In the genomic region with DNA sequence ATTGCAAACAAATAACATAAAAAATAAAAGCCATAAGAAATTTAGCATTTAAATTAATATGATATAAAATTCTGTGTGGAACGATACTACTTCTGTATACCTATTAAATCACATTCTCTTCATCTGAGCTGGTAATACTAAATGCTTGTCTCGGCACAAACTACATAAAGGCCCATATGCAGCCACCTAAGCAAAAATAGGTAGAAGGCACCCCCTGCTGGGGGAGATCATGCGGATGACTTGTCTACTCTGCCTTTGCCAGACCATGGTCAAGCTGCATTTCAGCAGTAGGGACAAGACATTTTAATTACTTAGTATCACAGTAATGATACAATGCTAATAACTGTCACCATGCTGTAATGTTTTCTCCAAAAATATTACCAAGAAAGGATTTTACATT, we compare ENCODE assay signal across 10 cellular contexts.
DNase-seq lines count a peak whose midpoint lies in the region; ATAC-seq, FAIRE-seq and TF ChIP-seq lines count a peak whose summit lies in the region.
"Had no signal": no experiment of that assay in that cellular context is flagged by ENCODE, and none has a peak within 500 bp of the region (broad histone marks: within the 10 kb centered on the region; RNA-seq: fewer than 3 reads in every experiment).

No MANE protein-coding gene starts in this region.

- no peaks in the 10 kb centered on the region for H4K20me1 ChIP-seq in HepG2 (ENCODE audit: insufficient read depth, low read length)

- FAIRE-seq in HepG2 (lab: Jason Lieb, UNC) = peak; percentile 48

- no peak overlapping the region for H3K27ac Mint-ChIP-seq in effector memory CD8-positive, alpha-beta T cell
- H3K27ac Mint-ChIP-seq: naive B cell had no signal

- intact Hi-C loops in HepG2 (cut with micrococcal nuclease; ENCODE audit: unreplicated experiment) = loop anchor here (1.0 to 5.0 kb wide), 5 partner anchors 103 to 558 kb away; no protein-coding TSS in a partner anchor

- no peaks in the 10 kb centered on the region for H3K36me3 ChIP-seq in HepG2 (replicated peaks in 1 of 2; ENCODE audit: control insufficient read depth in 1 of 2, insufficient read depth in 2 of 2, low read length in 2 of 2)
- H3K36me3 ChIP-seq: SJSA1 had no signal

- H3K4me2 ChIP-seq in HepG2 (ENCODE audit: low read depth, low read length) = no peak overlapping the region

- peak; percentile 78 for TF ChIP-seq CTCF in HepG2 (CRISPR knock-in tag; IDR thresholded peaks at IDR 0.05)

- H3K4me3 Mint-ChIP-seq in effector memory CD8-positive, alpha-beta T cell = no peak overlapping the region
- H3K4me3 Mint-ChIP-seq: naive B cell had no signal

- no peak overlapping the region for H3K4me3 ChIP-seq in HepG2 (replicated peaks in 1 of 3; ENCODE audit: insufficient read depth in 1 of 3, low read depth in 2 of 3, low read length in 3 of 3)
- H3K4me3 ChIP-seq: SJSA1 had no signal

- peak; percentile 91 for ATAC-seq in GM18502 (IDR thresholded peaks at IDR 0.05; ENCODE audit: poor library complexity, unreplicated experiment)
- peak; percentile 74 for ATAC-seq in HG03139 (IDR thresholded peaks at IDR 0.05; ENCODE audit: unreplicated experiment)
- peak; percentile 98 for ATAC-seq in HepG2
- ATAC-seq in HG03521 (IDR thresholded peaks at IDR 0.05; ENCODE audit: unreplicated experiment) = no peak
- ATAC-seq in effector memory CD8-positive, alpha-beta T cell (replicated peaks) = no peak
- ATAC-seq in HG03378 (IDR thresholded peaks at IDR 0.05; ENCODE audit: unreplicated experiment) = no peak

- TF ChIP-seq RAD21 in HepG2 (CRISPR knock-in tag; IDR thresholded peaks at IDR 0.05) = peak; percentile 52; the same call in 1 of the 2 replicates

- in situ Hi-C loops in T47D (cut with HindIII; ENCODE audit: low pct_unique_long_range_greater_than_20kb, low sequenced_read_pairs) = no loop called here
- in situ Hi-C loops in HepG2 (cut with HindIII; ENCODE audit: extremely low pct_ligation_motif_present, low pct_unique_long_range_greater_than_20kb) = loop anchor here (10.0 kb wide), 1 partner anchor 761 kb away; no protein-coding TSS in a partner anchor

- H3K4me1 Mint-ChIP-seq in effector memory CD8-positive, alpha-beta T cell (ENCODE audit: low read depth in 2 of 2) = no peaks in the 10 kb centered on the region
- H3K4me1 Mint-ChIP-seq: naive B cell had no signal

- CTCF ChIA-PET in HepG2 (lab: Yijun Ruan, JAX; ENCODE audit: low intra/inter-chr PET ratio, low total read pairs) = interaction anchor here (1.3 to 2.3 kb wide), 3 partner anchors 512 to 770 kb away, joined by 5 to 8 read pairs (median 5); no protein-coding TSS in a partner anchor

- H3K9me3 ChIP-seq in HepG2 (ENCODE audit: low read length) = no peaks in the 10 kb centered on the region

- H3K27ac ChIP-seq in HepG2 (ENCODE audit: extremely low read length, insufficient read depth, low read length) = no peak overlapping the region
- H3K27ac ChIP-seq: SJSA1 had no signal

- no peaks in the 10 kb centered on the region for H3K27me3 ChIP-seq in HepG2 (ENCODE audit: control insufficient read depth in 1 of 2, insufficient read depth in 2 of 2, low read length in 2 of 2)
- H3K27me3 ChIP-seq: SJSA1 had no signal

- TF ChIP-seq POLR2A in HepG2 (IDR thresholded peaks at IDR 0.05; ENCODE audit: insufficient read depth in 1 of 2, low read depth in 2 of 2, low read length in 2 of 2) = no peak

- no peak overlapping the region for H2AFZ ChIP-seq in HepG2 (ENCODE audit: low read length)

- no peaks in the 10 kb centered on the region for H3K79me2 ChIP-seq in HepG2 (ENCODE audit: insufficient read depth, low read length)

- no peaks in the 10 kb centered on the region for H3K4me1 ChIP-seq in HepG2 (ENCODE audit: insufficient read depth, low read length)
- H3K4me1 ChIP-seq: SJSA1 had no signal

- H3K27me3 Mint-ChIP-seq in effector memory CD8-positive, alpha-beta T cell = no peaks in the 10 kb centered on the region
- H3K27me3 Mint-ChIP-seq: naive B cell had no signal

- 0% methylated on average over 3 of the region's 3 CpGs for WGBS in HepG2 (ENCODE audit: low lambda C conversion rate)

- no peaks in the 10 kb centered on the region for H3K36me3 Mint-ChIP-seq in effector memory CD8-positive, alpha-beta T cell (ENCODE audit: insufficient read depth)
- H3K36me3 Mint-ChIP-seq: naive B cell had no signal

- H3K9ac ChIP-seq in HepG2 (ENCODE audit: insufficient read depth, low read depth, low read length) = no peak overlapping the region

- DNase-seq in NCI-H460 (ENCODE audit: extremely low read depth, low read depth) = peak; percentile 68
- peak; percentile 2 to 82 for DNase-seq in T47D (ENCODE audit: low read depth in 1 of 2, low spot score in 1 of 2)
- peak; percentile 62 for DNase-seq in HepG2 (ENCODE audit: low spot score)
- no peak for DNase-seq in effector memory CD8-positive, alpha-beta T cell
- DNase-seq: naive B cell had no signal

- peaks cover 0 to 5% of the 10 kb centered on the region in 2 donors for H3K9me3 Mint-ChIP-seq in effector memory CD8-positive, alpha-beta T cell

- no peak for TF ChIP-seq EP300 in HepG2 (IDR thresholded peaks at IDR 0.05; ENCODE audit: low read depth in 2 of 2, low read length in 2 of 2)
- no peak for TF ChIP-seq EP300 in HepG2 (CRISPR knock-in tag; IDR thresholded peaks at IDR 0.05; ENCODE audit: borderline replicate concordance)

- BruUV-seq in HepG2 (replicated peaks; lab: Mats Ljungman, UMichigan) = no TSS peak

- POLR2A ChIA-PET in HepG2 (lab: Yijun Ruan, JAX) = no interaction called here

TF ChIP-seq in HepG2, 621 proteins besides CTCF, POLR2A, EP300 and RAD21:
- TF ChIP-seq ZNF703 (CRISPR knock-in tag; IDR thresholded peaks at IDR 0.05; ENCODE audit: borderline replicate concordance) (no peak), STAG1 (CRISPR knock-in tag; IDR thresholded peaks at IDR 0.05) (peak; percentile 92), PPARG (CRISPR knock-in tag; conservative IDR thresholded peaks at IDR 0.05) (no peak), SMC3 (IDR thresholded peaks at IDR 0.05; ENCODE audit: low read length) (peak; percentile 75), PAF1 (CRISPR knock-in tag; IDR thresholded peaks at IDR 0.05) (no peak), NFYC (CRISPR knock-in tag; IDR thresholded peaks at IDR 0.05) (no peak), ZNF670 (CRISPR knock-in tag; IDR thresholded peaks at IDR 0.05; ENCODE audit: borderline replicate concordance) (no peak), HOXA5 (CRISPR knock-in tag; IDR thresholded peaks at IDR 0.05) (no peak), MAFK (conservative IDR thresholded peaks at IDR 0.05 in 1 of 2, IDR thresholded peaks at IDR 0.05 in 1 of 2; ENCODE audit: low read length in 2 of 2) (peak; percentile 28 to 43; a peak in 3 of 4 replicates), JUNB (CRISPR knock-in tag; IDR thresholded peaks at IDR 0.05; ENCODE audit: borderline replicate concordance) (no peak), MAFF (IDR thresholded peaks at IDR 0.05; ENCODE audit: low read depth, low read length) (peak; percentile 50; the same call in 1 of the 2 replicates), ZNF546 (CRISPR knock-in tag; conservative IDR thresholded peaks at IDR 0.05) (no peak), ZNF747 (CRISPR knock-in tag; IDR thresholded peaks at IDR 0.05; ENCODE audit: borderline replicate concordance) (no peak), ZNF619 (CRISPR knock-in tag; IDR thresholded peaks at IDR 0.05) (no peak), U2AF1 (optimal IDR thresholded peaks at IDR 0.05; ENCODE audit: low read depth, low read length) (no peak)
TF ChIP-seq in HepG2: peak in this region for 4.

Comparison
In these comparisons a context has a peak if more than half of its experiments do, and no peak if none do; other contexts are left out.
1. ATAC-seq: peak in GM18502 (single experiment), HG03139 (single experiment) and HepG2 (single experiment); none in HG03521 (single experiment), effector memory CD8-positive, alpha-beta T cell (single experiment) and HG03378 (single experiment).
2. DNase-seq: peak in NCI-H460 (single experiment), T47D (2 of 2) and HepG2 (single experiment); none in effector memory CD8-positive, alpha-beta T cell (0 of 3).